18 cellular contexts compared by ENCODE assay signal in the genomic region with DNA sequence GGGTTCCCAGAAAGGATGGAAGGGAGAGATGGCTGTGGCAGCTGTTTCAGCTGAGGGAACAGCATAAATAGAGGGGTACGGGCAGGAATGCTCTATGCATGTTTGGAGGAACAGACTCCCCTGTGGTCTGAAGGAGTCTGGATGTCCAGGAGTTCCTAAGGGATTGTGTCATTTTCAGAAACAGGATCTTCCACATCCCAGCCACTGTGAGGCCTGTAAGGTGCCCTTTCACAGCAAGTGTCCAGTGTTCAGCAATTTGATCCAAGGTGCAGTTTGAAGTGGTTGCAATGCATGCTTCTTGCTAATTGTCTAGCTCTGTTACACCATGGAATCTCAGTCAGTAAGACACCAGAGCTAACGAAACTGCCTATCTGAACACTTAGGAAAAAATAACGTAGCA.
"Had no signal": no experiment of that assay in that cellular context is flagged by ENCODE, and none has a peak within 500 bp of the region (broad histone marks: within the 10 kb centered on the region; RNA-seq: fewer than 3 reads in every experiment).

No MANE protein-coding gene starts in this region.

- ATAC-seq: foreskin keratinocyte, gastroesophageal sphincter, heart left ventricle, left colon, left lung, left ventricle myocardium superior, lower lobe of right lung, mucosa of descending colon had no signal

- DNase-seq: dermis blood vessel endothelial cell; dorsolateral prefrontal cortex; effector CD4-positive, alpha-beta T cell; effector memory CD4-positive, alpha-beta T cell; foreskin keratinocyte; heart left ventricle; hypothalamus; immature natural killer cell; islet precursor cell; kidney; kidney glomerular epithelial cell; left colon; left lung; left ventricle myocardium superior; lower lobe of right lung; mesenchymal stem cell; mucosa of descending colon had no signal
